21 cellular contexts compared by ENCODE assay signal in genomic region chr21:15752763-15753407, GRCh38. TPM values are rescaled to one million over a fixed set of nuclear protein-coding genes. Genes with fewer than 3 reads are reported as not detected.
DNase-seq lines count a peak whose midpoint lies in the region; ATAC-seq, FAIRE-seq and TF ChIP-seq lines count a peak whose summit lies in the region.
"Had no signal": no experiment of that assay in that cellular context is flagged by ENCODE, and none has a peak within 500 bp of the region (broad histone marks: within the 10 kb centered on the region; RNA-seq: fewer than 3 reads in every experiment).

No MANE protein-coding gene starts in this region.

- peaks cover 14% of the 10 kb centered on the region for H3K4me1 ChIP-seq in right cardiac atrium (ENCODE audit: control insufficient read depth, insufficient read depth, low read length)
- H3K4me1 ChIP-seq: prostate gland had no signal

- POLR2A ChIA-PET in activated CD8-positive, alpha-beta T cell treated with anti-CD3 and anti-CD28 coated beads for 36 hours (lab: Charles Lee) = interaction anchor here (1.0 to 1.3 kb wide), 3 partner anchors 10 to 58 kb away, joined by 3 to 5 read pairs (median 5); no protein-coding TSS in a partner anchor
- POLR2A ChIA-PET in activated CD8-positive, alpha-beta T cell treated with anti-CD3 and anti-CD28 coated beads, Interleukin-2, amount 10 ng/mL, durations not matched to agents 7 days and 5 days (lab: Charles Lee) = no interaction called here

- no peaks in the 10 kb centered on the region for H3K27me3 ChIP-seq in right cardiac atrium (ENCODE audit: control insufficient read depth, insufficient read depth)
- H3K27me3 ChIP-seq: ascending aorta, colonic mucosa, gastrocnemius medialis had no signal

- peaks cover 74% of the 10 kb centered on the region for H3K4me1 Mint-ChIP-seq in activated CD8-positive, alpha-beta T cell treated with anti-CD3 and anti-CD28 coated beads for 36 hours (ENCODE audit: low read depth)
- peaks cover 40% of the 10 kb centered on the region for H3K4me1 Mint-ChIP-seq in activated CD8-positive, alpha-beta T cell treated with anti-CD3 and anti-CD28 coated beads, Interleukin-2, amount 10 ng/mL, durations not matched to agents 7 days and 5 days (ENCODE audit: low read depth)

- no peaks in the 10 kb centered on the region for H3K27me3 Mint-ChIP-seq in activated CD8-positive, alpha-beta T cell treated with anti-CD3 and anti-CD28 coated beads for 36 hours
- no peaks in the 10 kb centered on the region for H3K27me3 Mint-ChIP-seq in activated CD8-positive, alpha-beta T cell treated with anti-CD3 and anti-CD28 coated beads, Interleukin-2, amount 10 ng/mL, durations not matched to agents 7 days and 5 days (ENCODE audit: low read depth)

- 95% methylated on average over 3 of the region's 3 CpGs for WGBS in right cardiac atrium

- DNase-seq in activated CD8-positive, alpha-beta T cell treated with anti-CD3 and anti-CD28 coated beads for 36 hours = no peak
- no peak for DNase-seq in activated CD8-positive, alpha-beta T cell treated with anti-CD3 and anti-CD28 coated beads, Interleukin-2, amount 10 ng/mL, durations not matched to agents 7 days and 5 days
- DNase-seq in RCC 7860 (ENCODE audit: low spot score) = peak; percentile 21
- peak; percentile 98 for DNase-seq in iPS DF 19.7 (ENCODE audit: low read depth, low spot score)
- peak; percentile 78 for DNase-seq in renal cortical epithelial cell (ENCODE audit: low read depth)
- DNase-seq in right cardiac atrium = no peak
- DNase-seq in NCI-H1436 treated with DMSO at 0.1 percent for 48 hours (lab: John Stamatoyannopoulos, UW) = no peak
- DNase-seq: activated CD4-positive, alpha-beta T cell treated with anti-CD3 and anti-CD28 coated beads for 1 hour; activated CD8-positive, alpha-beta memory T cell treated with anti-CD3 and anti-CD28 coated beads, Interleukin-2, amount 50 U/mL, for 4 hours; colonic mucosa; gastrocnemius medialis; immature natural killer cell; lower lobe of right lung had no signal

- H3K27ac ChIP-seq in right cardiac atrium (ENCODE audit: low read length) = no peak overlapping the region
- H3K27ac ChIP-seq: ascending aorta, C4-2B, gastrocnemius medialis, lower lobe of right lung, prostate gland, thoracic aorta had no signal

- H3K36me3 Mint-ChIP-seq in activated CD8-positive, alpha-beta T cell treated with anti-CD3 and anti-CD28 coated beads for 36 hours (ENCODE audit: low read depth) = peaks cover 19% of the 10 kb centered on the region
- H3K36me3 Mint-ChIP-seq in activated CD8-positive, alpha-beta T cell treated with anti-CD3 and anti-CD28 coated beads, Interleukin-2, amount 10 ng/mL, durations not matched to agents 7 days and 5 days (ENCODE audit: low read depth) = peaks cover 46% of the 10 kb centered on the region

- no peak for TF ChIP-seq CTCF in activated CD8-positive, alpha-beta T cell treated with anti-CD3 and anti-CD28 coated beads for 36 hours (IDR thresholded peaks at IDR 0.05)

- no peak for FAIRE-seq in RCC 7860 (lab: Jason Lieb, UNC)
- FAIRE-seq: endothelial cell of umbilical vein had no signal

- no peaks in the 10 kb centered on the region for H3K9me3 ChIP-seq in right cardiac atrium (ENCODE audit: control insufficient read depth, low read length)
- H3K9me3 ChIP-seq: ascending aorta, colonic mucosa, gastrocnemius medialis, lower lobe of right lung, prostate gland, thoracic aorta had no signal

- CTCF ChIA-PET in activated CD8-positive, alpha-beta T cell treated with anti-CD3 and anti-CD28 coated beads for 36 hours (lab: Charles Lee) = interaction anchor here (1.6 kb wide), 1 partner anchor 18 kb away, joined by 5 read pairs; no protein-coding TSS in a partner anchor
- CTCF ChIA-PET in activated CD8-positive, alpha-beta T cell treated with anti-CD3 and anti-CD28 coated beads, Interleukin-2, amount 10 ng/mL, durations not matched to agents 7 days and 5 days (lab: Charles Lee) = no interaction called here

- peaks cover 6% of the 10 kb centered on the region for H3K9me3 Mint-ChIP-seq in activated CD8-positive, alpha-beta T cell treated with anti-CD3 and anti-CD28 coated beads for 36 hours
- H3K9me3 Mint-ChIP-seq in activated CD8-positive, alpha-beta T cell treated with anti-CD3 and anti-CD28 coated beads, Interleukin-2, amount 10 ng/mL, durations not matched to agents 7 days and 5 days (ENCODE audit: insufficient read depth) = peaks cover 9% of the 10 kb centered on the region
- H3K9me3 Mint-ChIP-seq: immature natural killer cell had no signal

- no peak overlapping the region for H3K4me3 Mint-ChIP-seq in activated CD8-positive, alpha-beta T cell treated with anti-CD3 and anti-CD28 coated beads for 36 hours
- H3K4me3 Mint-ChIP-seq in activated CD8-positive, alpha-beta T cell treated with anti-CD3 and anti-CD28 coated beads, Interleukin-2, amount 10 ng/mL, durations not matched to agents 7 days and 5 days = no peak overlapping the region
- H3K4me3 Mint-ChIP-seq: nephron had no signal

- no peak overlapping the region for H3K27ac Mint-ChIP-seq in activated CD8-positive, alpha-beta T cell treated with anti-CD3 and anti-CD28 coated beads for 36 hours
- no peak overlapping the region for H3K27ac Mint-ChIP-seq in activated CD8-positive, alpha-beta T cell treated with anti-CD3 and anti-CD28 coated beads, Interleukin-2, amount 10 ng/mL, durations not matched to agents 7 days and 5 days

- no peak overlapping the region for H3K4me3 ChIP-seq in right cardiac atrium (ENCODE audit: low read length)
- H3K4me3 ChIP-seq: ascending aorta, colonic mucosa, gastrocnemius medialis, lower lobe of right lung, prostate gland, thoracic aorta had no signal

- intact Hi-C loops in activated CD8-positive, alpha-beta T cell treated with anti-CD3 and anti-CD28 coated beads for 36 hours (cut with micrococcal nuclease) = no loop called here
- intact Hi-C loops in right cardiac atrium (cut with DNase I) = no loop called here

- peak; percentile 17 for ATAC-seq in activated CD8-positive, alpha-beta T cell treated with anti-CD3 and anti-CD28 coated beads for 36 hours
- ATAC-seq in activated CD8-positive, alpha-beta T cell treated with anti-CD3 and anti-CD28 coated beads, Interleukin-2, amount 10 ng/mL, durations not matched to agents 7 days and 5 days = no peak
- ATAC-seq in GM19023 (IDR thresholded peaks at IDR 0.05; ENCODE audit: unreplicated experiment) (no peak), right cardiac atrium (no peak)
- ATAC-seq: gastrocnemius medialis, lower lobe of right lung, Right ventricle myocardium inferior had no signal

RNA-seq across cellular contexts. Expression of gene USP25, which starts 23.1 kb away (rescaled TPM):
- 10 to 100 TPM; 34.1 to 34.6 TPM for total RNA-seq in activated CD8-positive, alpha-beta T cell treated with anti-CD3 and anti-CD28 coated beads for 36 hours
- 10 to 100 TPM; 51.1 to 54.2 TPM for total RNA-seq in activated CD8-positive, alpha-beta T cell treated with anti-CD3 and anti-CD28 coated beads, Interleukin-2, amount 10 ng/mL, durations not matched to agents 7 days and 5 days
- total RNA-seq in renal cortical epithelial cell (41.7 and 91.4 TPM in 2 replicates), right cardiac atrium (10 to 100 TPM; 45.4 to 60.6 (median 50.1) TPM)
- polyA plus RNA-seq in right cardiac atrium = 31.5 TPM

Comparison
In these comparisons a context has a peak if more than half of its experiments do, and no peak if none do; other contexts are left out.
1. DNase-seq: peak in RCC 7860 (single experiment), iPS DF 19.7 (single experiment) and renal cortical epithelial cell (single experiment); none in activated CD8-positive, alpha-beta T cell treated with anti-CD3 and anti-CD28 coated beads for 36 hours (single experiment), activated CD8-positive, alpha-beta T cell treated with anti-CD3 and anti-CD28 coated beads, Interleukin-2, amount 10 ng/mL, durations not matched to agents 7 days and 5 days (single experiment), right cardiac atrium (0 of 3) and NCI-H1436 treated with DMSO at 0.1 percent for 48 hours (single experiment).